Comparison of ENCODE assay signal across 1 cellular context in genomic region chr19:58519355-58520256, GRCh38.
A peak's percentile ranks its signal among the peaks of the same experiment; 100 is the strongest.
TF ChIP-seq lines count a peak whose summit lies in the region.

TSS of gene ZBTB45 (minus strand) at chr19:58519810. CDS start at chr19:58517673, 2,137 bp downstream.

TF ChIP-seq in HepG2, 621 proteins besides CTCF, POLR2A, EP300 and RAD21 (continued from another document and continues in another):
- peak; percentile 92; the same call in 1 of the 2 replicates for TF ChIP-seq ZNF280D (CRISPR knock-in tag; IDR thresholded peaks at IDR 0.05)
- peak; percentile 84; the same call in 1 of the 2 replicates for TF ChIP-seq ZNF160 (CRISPR knock-in tag; IDR thresholded peaks at IDR 0.05)
- peak; percentile 28; the same call in 1 of the 2 replicates for TF ChIP-seq ZNF652 (CRISPR knock-in tag; IDR thresholded peaks at IDR 0.05; ENCODE audit: borderline replicate concordance, low read depth)
- TF ChIP-seq KDM5A (IDR thresholded peaks at IDR 0.05; ENCODE audit: borderline replicate concordance, low read length) = peak; percentile 99
- TF ChIP-seq, protein P1, sequence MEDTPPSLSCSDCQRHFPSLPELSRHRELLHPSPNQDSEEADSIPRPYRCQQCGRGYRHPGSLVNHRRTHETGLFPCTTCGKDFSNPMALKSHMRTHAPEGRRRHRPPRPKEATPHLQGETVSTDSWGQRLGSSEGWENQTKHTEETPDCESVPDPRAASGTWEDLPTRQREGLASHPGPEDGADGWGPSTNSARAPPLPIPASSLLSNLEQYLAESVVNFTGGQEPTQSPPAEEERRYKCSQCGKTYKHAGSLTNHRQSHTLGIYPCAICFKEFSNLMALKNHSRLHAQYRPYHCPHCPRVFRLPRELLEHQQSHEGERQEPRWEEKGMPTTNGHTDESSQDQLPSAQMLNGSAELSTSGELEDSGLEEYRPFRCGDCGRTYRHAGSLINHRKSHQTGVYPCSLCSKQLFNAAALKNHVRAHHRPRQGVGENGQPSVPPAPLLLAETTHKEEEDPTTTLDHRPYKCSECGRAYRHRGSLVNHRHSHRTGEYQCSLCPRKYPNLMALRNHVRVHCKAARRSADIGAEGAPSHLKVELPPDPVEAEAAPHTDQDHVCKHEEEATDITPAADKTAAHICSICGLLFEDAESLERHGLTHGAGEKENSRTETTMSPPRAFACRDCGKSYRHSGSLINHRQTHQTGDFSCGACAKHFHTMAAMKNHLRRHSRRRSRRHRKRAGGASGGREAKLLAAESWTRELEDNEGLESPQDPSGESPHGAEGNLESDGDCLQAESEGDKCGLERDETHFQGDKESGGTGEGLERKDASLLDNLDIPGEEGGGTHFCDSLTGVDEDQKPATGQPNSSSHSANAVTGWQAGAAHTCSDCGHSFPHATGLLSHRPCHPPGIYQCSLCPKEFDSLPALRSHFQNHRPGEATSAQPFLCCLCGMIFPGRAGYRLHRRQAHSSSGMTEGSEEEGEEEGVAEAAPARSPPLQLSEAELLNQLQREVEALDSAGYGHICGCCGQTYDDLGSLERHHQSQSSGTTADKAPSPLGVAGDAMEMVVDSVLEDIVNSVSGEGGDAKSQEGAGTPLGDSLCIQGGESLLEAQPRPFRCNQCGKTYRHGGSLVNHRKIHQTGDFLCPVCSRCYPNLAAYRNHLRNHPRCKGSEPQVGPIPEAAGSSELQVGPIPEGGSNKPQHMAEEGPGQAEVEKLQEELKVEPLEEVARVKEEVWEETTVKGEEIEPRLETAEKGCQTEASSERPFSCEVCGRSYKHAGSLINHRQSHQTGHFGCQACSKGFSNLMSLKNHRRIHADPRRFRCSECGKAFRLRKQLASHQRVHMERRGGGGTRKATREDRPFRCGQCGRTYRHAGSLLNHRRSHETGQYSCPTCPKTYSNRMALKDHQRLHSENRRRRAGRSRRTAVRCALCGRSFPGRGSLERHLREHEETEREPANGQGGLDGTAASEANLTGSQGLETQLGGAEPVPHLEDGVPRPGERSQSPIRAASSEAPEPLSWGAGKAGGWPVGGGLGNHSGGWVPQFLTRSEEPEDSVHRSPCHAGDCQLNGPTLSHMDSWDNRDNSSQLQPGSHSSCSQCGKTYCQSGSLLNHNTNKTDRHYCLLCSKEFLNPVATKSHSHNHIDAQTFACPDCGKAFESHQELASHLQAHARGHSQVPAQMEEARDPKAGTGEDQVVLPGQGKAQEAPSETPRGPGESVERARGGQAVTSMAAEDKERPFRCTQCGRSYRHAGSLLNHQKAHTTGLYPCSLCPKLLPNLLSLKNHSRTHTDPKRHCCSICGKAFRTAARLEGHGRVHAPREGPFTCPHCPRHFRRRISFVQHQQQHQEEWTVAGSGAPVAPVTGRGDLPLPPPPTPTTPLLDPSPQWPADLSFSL (CRISPR knock-in tag; IDR thresholded peaks at IDR 0.05) = 0 out of 2 replicates have a peak, but pooled peaks have one; percentile 11
- no peak for TF ChIP-seq SIX1 (CRISPR knock-in tag; IDR thresholded peaks at IDR 0.05; ENCODE audit: borderline replicate concordance)
- TF ChIP-seq ZNF780A (CRISPR knock-in tag; IDR thresholded peaks at IDR 0.05) = peak; percentile 77
- TF ChIP-seq SP5 (CRISPR knock-in tag; IDR thresholded peaks at IDR 0.05; ENCODE audit: borderline replicate concordance, low read depth) = peak; percentile 57; the same call in 1 of the 2 replicates
- 0 out of 2 replicates have a peak, but pooled peaks have one; percentile 68 for TF ChIP-seq ZNF451 (CRISPR knock-in tag; IDR thresholded peaks at IDR 0.05)
- TF ChIP-seq, protein P2, sequence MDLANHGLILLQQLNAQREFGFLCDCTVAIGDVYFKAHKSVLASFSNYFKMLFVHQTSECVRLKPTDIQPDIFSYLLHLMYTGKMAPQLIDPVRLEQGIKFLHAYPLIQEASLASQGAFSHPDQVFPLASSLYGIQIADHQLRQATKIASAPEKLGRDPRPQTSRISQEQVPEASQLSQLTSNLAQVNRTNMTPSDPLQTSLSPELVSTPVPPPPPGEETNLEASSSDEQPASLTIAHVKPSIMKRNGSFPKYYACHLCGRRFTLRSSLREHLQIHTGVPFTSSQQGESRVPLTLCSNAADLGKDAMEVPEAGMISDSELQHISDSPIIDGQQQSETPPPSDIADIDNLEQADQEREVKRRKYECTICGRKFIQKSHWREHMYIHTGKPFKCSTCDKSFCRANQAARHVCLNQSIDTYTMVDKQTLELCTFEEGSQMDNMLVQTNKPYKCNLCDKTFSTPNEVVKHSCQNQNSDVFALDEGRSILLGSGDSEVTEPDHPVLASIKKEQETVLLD (CRISPR knock-in tag; IDR thresholded peaks at IDR 0.05; ENCODE audit: low read depth) = peak; percentile 99
- TF ChIP-seq SRSF1 (optimal IDR thresholded peaks at IDR 0.05; ENCODE audit: low read depth, low read length) = peak; percentile 32
- TF ChIP-seq NR2F1 (CRISPR knock-in tag; IDR thresholded peaks at IDR 0.05) = 0 out of 4 replicates have a peak, but pooled peaks have one; percentile 3 to 52
- peak; percentile 91 for TF ChIP-seq ZNF276 (CRISPR knock-in tag; IDR thresholded peaks at IDR 0.05; ENCODE audit: low read depth)
- peak; percentile 92 for TF ChIP-seq ZNF746 (CRISPR knock-in tag; IDR thresholded peaks at IDR 0.05)
- TF ChIP-seq ZNF598 (CRISPR knock-in tag; IDR thresholded peaks at IDR 0.05; ENCODE audit: borderline replicate concordance) = peak; percentile 97; the same call in 1 of the 2 replicates
- peak; percentile 95 for TF ChIP-seq MED8 (CRISPR knock-in tag; IDR thresholded peaks at IDR 0.05; ENCODE audit: insufficient replicate concordance)
- peak; percentile 91 for TF ChIP-seq SP4 (CRISPR knock-in tag; IDR thresholded peaks at IDR 0.05)
- TF ChIP-seq ARNT2 (CRISPR knock-in tag; IDR thresholded peaks at IDR 0.05; ENCODE audit: low read depth) = peak; percentile 96
- peak; percentile 73 for TF ChIP-seq SKIL (CRISPR knock-in tag; IDR thresholded peaks at IDR 0.05; ENCODE audit: borderline replicate concordance)
- peak; percentile 98 for TF ChIP-seq YEATS2 (CRISPR knock-in tag; IDR thresholded peaks at IDR 0.05; ENCODE audit: borderline replicate concordance)
- TF ChIP-seq ATF2 (CRISPR knock-in tag; IDR thresholded peaks at IDR 0.05) = peak; percentile 94
- TF ChIP-seq KMT2B (CRISPR knock-in tag; IDR thresholded peaks at IDR 0.05) = peak; percentile 85
- peak; percentile 72; the same call in 1 of the 3 replicates for TF ChIP-seq MXI1 (IDR thresholded peaks at IDR 0.05; ENCODE audit: borderline replicate concordance, low read depth, low read length)
- TF ChIP-seq CHCHD3 (CRISPR knock-in tag; IDR thresholded peaks at IDR 0.05) = peak; percentile 91; the same call in 1 of the 2 replicates
- no peak; the same call in 1 of the 2 replicates for TF ChIP-seq ZNF354B (CRISPR knock-in tag; IDR thresholded peaks at IDR 0.05)
- peak; percentile 85 for TF ChIP-seq DRAP1 (CRISPR knock-in tag; IDR thresholded peaks at IDR 0.05)
- TF ChIP-seq SRSF9 (IDR thresholded peaks at IDR 0.05; ENCODE audit: borderline replicate concordance, insufficient read depth, low read depth, low read length, poor library complexity, severe bottlenecking) = no peak
- peak; percentile 87; the same call in 1 of the 2 replicates for TF ChIP-seq GLI4 (CRISPR knock-in tag; IDR thresholded peaks at IDR 0.05; ENCODE audit: borderline replicate concordance)
- peak; percentile 86; the same call in 1 of the 2 replicates for TF ChIP-seq ZBTB39 (CRISPR knock-in tag; IDR thresholded peaks at IDR 0.05)
- 0 out of 2 replicates have a peak, but pooled peaks have one; percentile 58 for TF ChIP-seq ZNF367 (CRISPR knock-in tag; IDR thresholded peaks at IDR 0.05; ENCODE audit: borderline replicate concordance)
- TF ChIP-seq MZF1 (CRISPR knock-in tag; IDR thresholded peaks at IDR 0.05; ENCODE audit: borderline replicate concordance) = no peak; the same call in 1 of the 2 replicates
- TF ChIP-seq SATB2 (CRISPR knock-in tag; IDR thresholded peaks at IDR 0.05) = 0 out of 2 replicates have a peak, but pooled peaks have one; percentile 30
- peak; percentile 62 for TF ChIP-seq MAFG (CRISPR knock-in tag; IDR thresholded peaks at IDR 0.05)
